In genomic region chr2:121695179-121695451, GRCh38 we compare ENCODE assay signal across 15 cellular contexts.
"Had no signal": no experiment of that assay in that cellular context is flagged by ENCODE, and none has a peak within 500 bp of the region (broad histone marks: within the 10 kb centered on the region; RNA-seq: fewer than 3 reads in every experiment).

No MANE protein-coding gene starts in this region.

- ATAC-seq: activated naive CD8-positive, alpha-beta T cell treated with anti-CD3 and anti-CD28 coated beads, Interleukin-2, amount 50 U/mL, for 24 hours; left cardiac atrium; naive thymus-derived CD4-positive, alpha-beta T cell; stimulated activated memory B cell treated with anti-CD40 and anti-IgM and Interleukin-4, amounts not matched to agents 10 μg/mL and 1 μg/mL and 100 μg/mL, for 72 hours had no signal

- H3K9me3 ChIP-seq: neutrophil, transverse colon had no signal

- H3K4me3 ChIP-seq: coronary artery, lung, transverse colon had no signal

- H3K27me3 ChIP-seq: neutrophil, transverse colon had no signal

- H3K36me3 ChIP-seq: neutrophil, transverse colon had no signal

- H3K27ac ChIP-seq: neutrophil, transverse colon had no signal

- DNase-seq: activated CD4-positive, alpha-beta T cell treated with anti-CD3 and anti-CD28 coated beads, Interleukin-2, amount 50 U/mL, for 48 hours; activated CD4-positive, CD25-positive, alpha-beta regulatory T cell treated with anti-CD3 and anti-CD28 coated beads, Interleukin-2, amount 50 U/mL, for 72 hours; activated CD8-positive, alpha-beta memory T cell treated with anti-CD3 and anti-CD28 coated beads, Interleukin-2, amount 50 U/mL, for 4 hours; activated naive CD4-positive, alpha-beta T cell treated with Interleukin-2 at 50 U/mL for 16 hours; activated naive CD8-positive, alpha-beta T cell treated with anti-CD3 and anti-CD28 coated beads, Interleukin-2, amount 50 U/mL, for 24 hours; caudate nucleus; effector CD4-positive, alpha-beta T cell; glutamatergic neuron; left cardiac atrium; naive thymus-derived CD4-positive, alpha-beta T cell; transverse colon had no signal
